Comparison of ENCODE assay signal across 8 cellular contexts in the genomic region with DNA sequence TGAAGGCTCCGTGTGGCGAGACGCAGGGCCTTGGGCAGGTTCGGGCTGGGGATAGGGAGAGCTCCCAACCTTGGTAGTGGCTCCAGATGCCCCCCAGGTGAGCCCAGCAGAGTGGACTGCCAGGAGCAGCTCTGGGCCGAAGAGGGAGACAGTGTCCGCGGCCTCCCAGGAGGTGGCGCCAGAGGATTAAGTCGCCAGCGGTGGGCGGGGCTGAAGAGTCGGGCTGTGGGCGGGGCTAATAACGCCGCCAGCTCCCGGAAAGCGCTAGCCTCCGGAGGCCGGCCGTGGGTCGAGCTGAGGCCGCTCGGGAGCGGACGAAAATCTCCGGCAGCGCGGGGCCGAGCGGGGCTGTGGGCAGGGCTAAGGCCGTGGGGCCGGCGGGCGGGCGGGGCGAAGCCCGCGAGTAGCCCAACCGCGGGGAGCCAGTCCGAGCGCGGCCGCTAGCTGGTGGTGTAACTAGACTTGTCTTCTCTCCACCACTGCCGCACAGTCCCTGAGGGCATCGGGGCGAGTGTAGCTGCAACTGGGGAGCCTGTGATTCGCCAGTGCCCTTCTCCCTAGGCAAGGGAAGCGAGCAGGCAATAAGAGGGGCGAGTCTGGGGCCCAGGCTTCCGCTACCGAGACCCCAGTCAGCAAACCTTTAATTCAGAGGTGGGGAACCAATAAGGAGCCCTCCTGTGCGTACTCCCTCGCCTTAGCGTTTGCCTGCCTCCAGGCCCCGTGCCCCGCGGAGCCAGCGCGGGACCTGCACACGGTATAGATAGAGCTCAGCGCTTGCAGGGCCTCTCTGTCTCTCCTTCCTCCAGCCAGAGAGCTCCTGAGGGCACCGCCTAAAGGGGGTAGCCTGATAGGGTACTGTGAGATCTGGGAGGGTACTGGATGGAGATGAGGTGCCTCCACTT. TPM values are rescaled to one million over a fixed set of nuclear protein-coding genes. Genes with fewer than 3 reads are reported as not detected.
DNase-seq lines count a peak whose midpoint lies in the region; ATAC-seq and TF ChIP-seq lines count a peak whose summit lies in the region.

No MANE protein-coding gene starts in this region.

- H3K36me3 ChIP-seq in Karpas-422 (ENCODE audit: insufficient read depth, low read length) (no peaks in the 10 kb centered on the region), Peyer's patch (no peaks in the 10 kb centered on the region), esophagus squamous epithelium (peaks cover 0 to 1% (median 0%) of the 10 kb centered on the region in 3 donors)

- H2AFZ ChIP-seq in Karpas-422 (ENCODE audit: low read length), result peak overlapping the region; percentile 91

- peak overlapping the region; percentile 78 to 91 (median 86) for H3K4me3 Mint-ChIP-seq in naive B cell
- H3K4me3 Mint-ChIP-seq in stimulated activated effector memory CD8-positive, alpha-beta T cell treated with anti-CD3 and anti-CD28 coated beads, Interleukin-12 subunit alpha, Interleukin-12 subunit beta, amount 100 ng/mL, for 72 hours, result peak overlapping the region; percentile 71

- H3K4me1 Mint-ChIP-seq in naive B cell, result peaks cover 5 to 13% (median 9%) of the 10 kb centered on the region in 3 donors
- peaks cover 11% of the 10 kb centered on the region for H3K4me1 Mint-ChIP-seq in stimulated activated effector memory CD8-positive, alpha-beta T cell treated with anti-CD3 and anti-CD28 coated beads, Interleukin-12 subunit alpha, Interleukin-12 subunit beta, amount 100 ng/mL, for 72 hours

- intact Hi-C loops in esophagus squamous epithelium (cut with DNase I), result loop anchor here (5.0 kb wide), 1 partner anchor 132 kb away; a partner anchor contains a TSS

- no peaks in the 10 kb centered on the region for H3K27me3 ChIP-seq in Karpas-422 (ENCODE audit: low read length)
- H3K27me3 ChIP-seq in Peyer's patch, result no peaks in the 10 kb centered on the region
- peaks cover 0 to 8% (median 0%) of the 10 kb centered on the region in 4 donors for H3K27me3 ChIP-seq in esophagus squamous epithelium

- peak overlapping the region; percentile 77 for H3K9ac ChIP-seq in Karpas-422 (ENCODE audit: low read length)

- H3K4me2 ChIP-seq in Karpas-422 (ENCODE audit: low read depth, low read length, poor library complexity, severe bottlenecking), result peak overlapping the region; percentile 93

- no peaks in the 10 kb centered on the region for H4K20me1 ChIP-seq in Karpas-422 (ENCODE audit: insufficient read depth, low read depth, low read length)

- peaks cover 18% of the 10 kb centered on the region for H3K4me1 ChIP-seq in Karpas-422 (ENCODE audit: low read length)
- peaks cover 0 to 16% (median 2%) of the 10 kb centered on the region in 4 donors for H3K4me1 ChIP-seq in Peyer's patch
- H3K4me1 ChIP-seq in esophagus squamous epithelium, result peaks cover 5 to 18% (median 6%) of the 10 kb centered on the region in 3 donors

- H3K27me3 Mint-ChIP-seq in naive B cell, result peaks cover 11 to 23% (median 15%) of the 10 kb centered on the region in 3 donors

- no peaks in the 10 kb centered on the region for H3K36me3 Mint-ChIP-seq in naive B cell
- H3K36me3 Mint-ChIP-seq in stimulated activated effector memory CD8-positive, alpha-beta T cell treated with anti-CD3 and anti-CD28 coated beads, Interleukin-12 subunit alpha, Interleukin-12 subunit beta, amount 100 ng/mL, for 72 hours, result peaks cover 6% of the 10 kb centered on the region

- ATAC-seq in GM21825 (IDR thresholded peaks at IDR 0.05; ENCODE audit: unreplicated experiment), result peak; percentile 89
- peak; percentile 89 for ATAC-seq in naive B cell (ENCODE audit: low read depth in 2 of 2)
- peak; percentile 88 for ATAC-seq in stimulated activated effector memory CD8-positive, alpha-beta T cell treated with anti-CD3 and anti-CD28 coated beads, Interleukin-12 subunit alpha, Interleukin-12 subunit beta, amount 100 ng/mL, for 72 hours

- H3K9me3 ChIP-seq in Karpas-422 (ENCODE audit: low read length), result no peaks in the 10 kb centered on the region
- H3K9me3 ChIP-seq in Peyer's patch, result no peaks in the 10 kb centered on the region
- no peaks in the 10 kb centered on the region for H3K9me3 ChIP-seq in esophagus squamous epithelium

- no peaks in the 10 kb centered on the region for H3K9me3 Mint-ChIP-seq in naive B cell
- H3K9me3 Mint-ChIP-seq in stimulated activated effector memory CD8-positive, alpha-beta T cell treated with anti-CD3 and anti-CD28 coated beads, Interleukin-12 subunit alpha, Interleukin-12 subunit beta, amount 100 ng/mL, for 72 hours, result no peaks in the 10 kb centered on the region

- H3K9me2 ChIP-seq in Karpas-422 (replicated peaks; ENCODE audit: insufficient read depth, low read length), result no peaks in the 10 kb centered on the region

- H3K4me3 ChIP-seq in Karpas-422 (ENCODE audit: low read length) (peak overlapping the region; percentile 67), Peyer's patch (peak overlapping the region; percentile 27 to 69 (median 54)), esophagus squamous epithelium (peak overlapping the region; percentile 40 to 65 (median 50))

- H3K79me2 ChIP-seq in Karpas-422 (ENCODE audit: low read length), result no peaks in the 10 kb centered on the region

- peak overlapping the region in 1 of 6 donors; percentile 42 for H3K27ac Mint-ChIP-seq in naive B cell
- H3K27ac Mint-ChIP-seq in stimulated activated effector memory CD8-positive, alpha-beta T cell treated with anti-CD3 and anti-CD28 coated beads, Interleukin-12 subunit alpha, Interleukin-12 subunit beta, amount 100 ng/mL, for 72 hours, result peak overlapping the region; percentile 17

- peak; percentile 75 to 96 (median 90) for TF ChIP-seq CTCF in Peyer's patch (IDR thresholded peaks at IDR 0.05)
- peak; percentile 88 to 96 (median 92) for TF ChIP-seq CTCF in esophagus squamous epithelium (IDR thresholded peaks at IDR 0.05)

- whole genome bisulfite sequencing in esophagus squamous epithelium, 2 donors, result 0 to 3% methylated on average over 1 to 13 of the region's 63 CpGs

- TF ChIP-seq POLR2A in Peyer's patch (IDR thresholded peaks at IDR 0.05), result peak in 1 of 2 donors; percentile 33
- TF ChIP-seq POLR2A in esophagus squamous epithelium (IDR thresholded peaks at IDR 0.05), result no peak

- DNase-seq in Daoy (ENCODE audit: low read depth) (peak; percentile 91), Karpas-422 (peak; percentile 97), Peyer's patch (peak; percentile 92 to 97 (median 96)), activated T-helper 1 cell treated with Interleukin-2 at 50 U/mL for 16 hours (ENCODE audit: low read depth) (peak; percentile 84), esophagus squamous epithelium (lab: John Stamatoyannopoulos, UW) (peak; percentile 54), naive B cell (peak; percentile 88)
- DNase-seq in stimulated activated effector memory CD8-positive, alpha-beta T cell treated with anti-CD3 and anti-CD28 coated beads, Interleukin-12 subunit alpha, Interleukin-12 subunit beta, amount 100 ng/mL, for 72 hours (ENCODE audit: low spot score in 2 of 2), result peak; percentile 99

- H3K27ac ChIP-seq in Karpas-422 (ENCODE audit: low read length) (peak overlapping the region; percentile 25; the same call in 1 of the 2 replicates), Peyer's patch (peak overlapping the region; percentile 41 to 83 (median 81)), esophagus squamous epithelium (peak overlapping the region; percentile 60 to 84 (median 78))

RNA-seq across cellular contexts. Expression of a gene that starts 14.4 kb away (rescaled TPM):
- total RNA-seq in Daoy (2014; rRNA removed; shearing (Covaris generic)), result 0.18 and 0.29 TPM in 2 replicates
- total RNA-seq in Karpas-422 (2014; rRNA removed; shearing (Covaris generic); ENCODE audit: low replicate concordance), result 0.37 and 0.61 TPM in 2 replicates
- total RNA-seq in Peyer's patch, result 1 to 10 TPM in 1 of 4 donors, under 1 TPM in 3; 0.18 to 3.3 (median 0.85) TPM
- total RNA-seq in esophagus squamous epithelium, result under 1 TPM; 0.11 to 0.19 (median 0.16) TPM
- not detected for polyA plus RNA-seq in naive B cell (ENCODE audit: low read depth in 6 of 6)

Comparison
In these comparisons a context has a peak if more than half of its experiments do, and no peak if none do; other contexts are left out.
1. Peak in every context shown above with its lines: DNase-seq, ATAC-seq, H3K4me3 ChIP-seq and H3K27ac ChIP-seq.
2. H3K27ac ChIP-seq: peak in every context shown above with its lines; median percentile 81 in Peyer's patch; 78 in esophagus squamous epithelium; 25 in Karpas-422.